7 cellular contexts compared by ENCODE assay signal in the genomic region with DNA sequence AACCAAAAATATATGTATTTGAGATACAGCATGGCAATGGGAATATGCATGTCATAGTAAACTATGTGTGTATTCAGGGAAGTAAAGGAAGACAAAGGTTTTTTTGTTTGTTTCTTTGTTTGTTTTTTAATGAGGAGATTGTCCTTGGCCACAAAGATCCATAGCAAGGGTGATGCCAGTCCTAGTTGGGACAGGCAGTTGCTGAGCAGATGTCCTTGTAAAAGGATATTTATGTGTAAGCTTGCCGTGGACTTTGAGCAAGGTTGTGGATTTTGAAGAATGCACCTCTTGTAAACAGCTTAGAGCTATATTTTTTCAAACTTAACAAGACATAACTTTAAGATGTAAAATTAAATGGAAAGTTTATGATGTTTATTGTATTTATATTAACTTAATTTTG.
"Had no signal": no experiment of that assay in that cellular context is flagged by ENCODE, and none has a peak within 500 bp of the region (broad histone marks: within the 10 kb centered on the region; RNA-seq: fewer than 3 reads in every experiment).

No MANE protein-coding gene starts in this region.

- DNase-seq: GDM1, GF-D8 had no signal

- ATAC-seq: GM12878 had no signal

- H3K4me3 ChIP-seq: GM12878 had no signal

- FAIRE-seq: GM12878, GM12891, GM12892, GM18507, GM19239 had no signal
